In the genomic region with DNA sequence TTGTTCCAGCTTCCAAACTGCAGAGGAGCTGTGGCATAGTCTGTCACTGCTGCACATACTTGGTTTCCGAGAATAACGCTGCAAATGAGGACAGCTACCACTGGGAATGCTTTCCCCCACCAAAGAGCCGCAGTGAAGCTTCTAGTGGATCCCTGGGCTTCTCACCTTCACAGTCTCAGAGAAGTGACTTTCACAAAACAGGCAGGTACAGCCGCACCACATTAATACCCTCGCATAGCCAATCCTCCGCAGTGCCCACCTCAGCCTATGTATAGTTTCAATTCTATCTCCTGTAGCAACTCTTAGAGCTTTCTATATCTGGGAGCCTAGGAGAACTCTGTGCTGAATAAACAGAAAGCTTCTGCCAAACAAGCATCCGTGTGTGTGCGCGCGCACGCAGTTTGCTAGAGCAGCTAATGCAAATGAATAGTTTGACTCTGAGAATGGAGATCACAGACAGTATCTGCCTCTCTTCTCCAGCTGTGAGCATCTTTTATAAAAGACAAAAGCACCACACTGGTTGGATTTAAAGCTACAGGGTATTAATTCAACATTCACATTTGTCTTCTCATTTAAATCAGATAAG, we compare ENCODE assay signal across 9 cellular contexts.
DNase-seq lines count a peak whose midpoint lies in the region; ATAC-seq, FAIRE-seq and TF ChIP-seq lines count a peak whose summit lies in the region.
"Had no signal": no experiment of that assay in that cellular context is flagged by ENCODE, and none has a peak within 500 bp of the region (broad histone marks: within the 10 kb centered on the region; RNA-seq: fewer than 3 reads in every experiment).

No MANE protein-coding gene starts in this region.

- no peak for TF ChIP-seq CTCF in keratinocyte (optimal IDR thresholded peaks at IDR 0.05 in 1 of 3, IDR thresholded peaks at IDR 0.05 in 1 of 3, conservative IDR thresholded peaks at IDR 0.05 in 1 of 3; ENCODE audit: extremely low read depth in 1 of 3, insufficient read depth in 2 of 3, low read length in 3 of 3)
- no peak for TF ChIP-seq CTCF in activated CD8-positive, alpha-beta T cell treated with anti-CD3 and anti-CD28 coated beads for 36 hours (IDR thresholded peaks at IDR 0.05)
- no peak for TF ChIP-seq CTCF in OCI-LY7 (conservative IDR thresholded peaks at IDR 0.05; ENCODE audit: low read length)

- H3K36me3 ChIP-seq in keratinocyte (ENCODE audit: control insufficient read depth in 2 of 2, extremely low read depth in 1 of 2, insufficient read depth in 2 of 2, low read length in 2 of 2), result peaks cover 0 to 4% of the 10 kb centered on the region in 2 experiments
- H3K36me3 ChIP-seq in stomach smooth muscle (ENCODE audit: control insufficient read depth in 2 of 2, insufficient read depth in 2 of 2, low read length in 2 of 2), result no peaks in the 10 kb centered on the region
- no peaks in the 10 kb centered on the region; the same call in 1 of the 2 replicates for H3K36me3 ChIP-seq in OCI-LY7 (ENCODE audit: insufficient read depth, low read length)

- POLR2A ChIA-PET in activated CD8-positive, alpha-beta T cell treated with anti-CD3 and anti-CD28 coated beads for 36 hours (lab: Charles Lee), result interaction anchor here (0.7 kb wide), 1 partner anchor 22 kb away, joined by 3 read pairs; no protein-coding TSS in a partner anchor
- POLR2A ChIA-PET in OCI-LY7 (lab: Charles Lee), result interaction anchor here (1.1 kb wide), 1 partner anchor 10 kb away, joined by 7 read pairs; no protein-coding TSS in a partner anchor

- no peaks in the 10 kb centered on the region for H3K36me3 Mint-ChIP-seq in activated CD8-positive, alpha-beta T cell treated with anti-CD3 and anti-CD28 coated beads for 36 hours (ENCODE audit: low read depth)

- ATAC-seq in GM18868 (IDR thresholded peaks at IDR 0.05; ENCODE audit: unreplicated experiment), result no peak
- ATAC-seq in activated CD8-positive, alpha-beta T cell treated with anti-CD3 and anti-CD28 coated beads for 36 hours, result no peak
- ATAC-seq: K562 had no signal

- H3K4me3 Mint-ChIP-seq in activated CD8-positive, alpha-beta T cell treated with anti-CD3 and anti-CD28 coated beads for 36 hours, result no peak overlapping the region

- intact Hi-C loops in activated CD8-positive, alpha-beta T cell treated with anti-CD3 and anti-CD28 coated beads for 36 hours (cut with micrococcal nuclease), result no loop called here
- intact Hi-C loops in OCI-LY7 (cut with micrococcal nuclease; ENCODE audit: unreplicated experiment), result no loop called here

- peaks cover 5% of the 10 kb centered on the region for H3K9me1 ChIP-seq in keratinocyte (ENCODE audit: control insufficient read depth, extremely low read depth, insufficient read depth, low read length)

- H3K4me3 ChIP-seq in keratinocyte (ENCODE audit: control insufficient read depth in 2 of 3, extremely low read depth in 1 of 3, insufficient read depth in 2 of 3, low read depth in 1 of 3, low read length in 3 of 3), result peak overlapping the region in 2 of 3 experiments; percentile 27 to 32
- peak overlapping the region; percentile 52 to 71 for H3K4me3 ChIP-seq in stomach smooth muscle (ENCODE audit: low read length in 2 of 2)
- H3K4me3 ChIP-seq in OCI-LY7 (ENCODE audit: low read depth, low read length, poor library complexity, severe bottlenecking), result no peak overlapping the region
- H3K4me3 ChIP-seq: K562 had no signal

- H3K79me2 ChIP-seq in keratinocyte (ENCODE audit: control insufficient read depth, insufficient read depth, low read length), result peaks cover 83% of the 10 kb centered on the region
- H3K79me2 ChIP-seq in OCI-LY7 (ENCODE audit: insufficient read depth, low read depth, low read length), result no peaks in the 10 kb centered on the region

- dilution Hi-C loops in keratinocyte (cut with MboI; ENCODE audit: extremely low pct_ligation_motif_present, low sequenced_read_pairs), result no loop called here

- no peaks in the 10 kb centered on the region for H4K20me1 ChIP-seq in keratinocyte (ENCODE audit: control insufficient read depth, extremely low read depth, insufficient read depth, low read length)
- peaks cover 4% of the 10 kb centered on the region; the same call in 1 of the 2 replicates for H4K20me1 ChIP-seq in OCI-LY7 (ENCODE audit: insufficient read depth, low read length)

- peaks cover 18% of the 10 kb centered on the region for H3K4me1 ChIP-seq in keratinocyte (ENCODE audit: control insufficient read depth, extremely low read depth, insufficient read depth, low read length)
- peaks cover 5% of the 10 kb centered on the region for H3K4me1 ChIP-seq in stomach smooth muscle (ENCODE audit: control insufficient read depth, insufficient read depth, low read length)
- H3K4me1 ChIP-seq in OCI-LY7 (ENCODE audit: insufficient read depth, low read length, poor library complexity, severe bottlenecking), result no peaks in the 10 kb centered on the region

- CTCF ChIA-PET in activated CD8-positive, alpha-beta T cell treated with anti-CD3 and anti-CD28 coated beads for 36 hours (lab: Charles Lee), result interaction anchor here (0.7 to 0.8 kb wide), 2 partner anchors 139 to 144 kb away, joined by 3 read pairs; no protein-coding TSS in a partner anchor
- CTCF ChIA-PET in OCI-LY7 (lab: Charles Lee; ENCODE audit: unreplicated experiment), result interaction anchor here (0.6 kb wide), 1 partner anchor 178 kb away, joined by 4 read pairs; no protein-coding TSS in a partner anchor

- peak overlapping the region; percentile 76 for H3K4me2 ChIP-seq in keratinocyte (ENCODE audit: control insufficient read depth, extremely low read depth, insufficient read depth, low read depth, low read length)
- H3K4me2 ChIP-seq in OCI-LY7 (ENCODE audit: low read length), result no peak overlapping the region

- DNase-seq in NCI-H146 (lab: John Stamatoyannopoulos, UW), result peak; percentile 94
- peak; percentile 6 to 96 (median 75) for DNase-seq in caudate nucleus (lab: John Stamatoyannopoulos, UW)
- DNase-seq in keratinocyte (ENCODE audit: low read depth, low spot score), result no peak
- DNase-seq in activated CD8-positive, alpha-beta T cell treated with anti-CD3 and anti-CD28 coated beads for 36 hours, result no peak
- DNase-seq in OCI-LY7 (ENCODE audit: low spot score), result no peak
- DNase-seq in amniotic stem cell (lab: John Stamatoyannopoulos, UW), result no peak

- no peaks in the 10 kb centered on the region for H3K9me3 Mint-ChIP-seq in activated CD8-positive, alpha-beta T cell treated with anti-CD3 and anti-CD28 coated beads for 36 hours

- H3K9me2 ChIP-seq in OCI-LY7 (ENCODE audit: insufficient read depth, low read length), result no peaks in the 10 kb centered on the region

- peak overlapping the region; percentile 90 for H3K27ac ChIP-seq in caudate nucleus (ENCODE audit: low read depth, low read length)
- H3K27ac ChIP-seq in keratinocyte (ENCODE audit: control insufficient read depth, insufficient read depth, low read length), result no peak overlapping the region
- peak overlapping the region; percentile 42 for H3K27ac ChIP-seq in stomach smooth muscle (ENCODE audit: low read length)
- no peak overlapping the region for H3K27ac ChIP-seq in OCI-LY7 (ENCODE audit: low read depth, low read length, poor library complexity, severe bottlenecking)

- H3K27ac Mint-ChIP-seq in activated CD8-positive, alpha-beta T cell treated with anti-CD3 and anti-CD28 coated beads for 36 hours, result no peak overlapping the region

- FAIRE-seq in keratinocyte (lab: Jason Lieb, UNC), result peak; percentile 67
- FAIRE-seq: K562 had no signal

- H3K9ac ChIP-seq in keratinocyte (ENCODE audit: control insufficient read depth, extremely low read depth, insufficient read depth, low read length) (peak overlapping the region; percentile 18), stomach smooth muscle (ENCODE audit: low read length in 2 of 2) (peak overlapping the region; percentile 20 to 43)

- H3K27me3 ChIP-seq in keratinocyte (ENCODE audit: control insufficient read depth, extremely low read depth, insufficient read depth, low read length), result no peaks in the 10 kb centered on the region
- H3K27me3 ChIP-seq in stomach smooth muscle (ENCODE audit: control insufficient read depth in 1 of 2, insufficient read depth in 2 of 2, low read length in 2 of 2), result no peaks in the 10 kb centered on the region

- H2AFZ ChIP-seq in keratinocyte (ENCODE audit: control insufficient read depth, low read length) (no peak overlapping the region), OCI-LY7 (ENCODE audit: low read length) (no peak overlapping the region)

- BruUV-seq in OCI-LY7 (replicated peaks; lab: Mats Ljungman, UMichigan), result no TSS peak

- no peaks in the 10 kb centered on the region for H3K27me3 Mint-ChIP-seq in activated CD8-positive, alpha-beta T cell treated with anti-CD3 and anti-CD28 coated beads for 36 hours

- H3K9me3 ChIP-seq in keratinocyte (ENCODE audit: control insufficient read depth, low read depth, low read length) (no peaks in the 10 kb centered on the region), stomach smooth muscle (ENCODE audit: control insufficient read depth in 2 of 2, low read length in 2 of 2) (no peaks in the 10 kb centered on the region), OCI-LY7 (ENCODE audit: low read length) (no peaks in the 10 kb centered on the region)

- H3K4me1 Mint-ChIP-seq in activated CD8-positive, alpha-beta T cell treated with anti-CD3 and anti-CD28 coated beads for 36 hours (ENCODE audit: low read depth), result peaks cover 5% of the 10 kb centered on the region

Comparison
In these comparisons a context has a peak if more than half of its experiments do, and no peak if none do; other contexts are left out.
1. DNase-seq: peak in NCI-H146 (single experiment) and caudate nucleus (61 of 61); none in keratinocyte (single experiment), activated CD8-positive, alpha-beta T cell treated with anti-CD3 and anti-CD28 coated beads for 36 hours (single experiment), OCI-LY7 (single experiment) and amniotic stem cell (single experiment).
2. H3K27ac ChIP-seq: peak in caudate nucleus (single experiment) and stomach smooth muscle (single experiment); none in keratinocyte (single experiment) and OCI-LY7 (single experiment).